In genomic region chr21:46634427-46634826, GRCh38 we compare ENCODE assay signal across 1 cellular context.
A peak's percentile ranks its signal among the peaks of the same experiment; 100 is the strongest.
TF ChIP-seq lines count a peak whose summit lies in the region.

No MANE protein-coding gene starts in this region.

TF ChIP-seq in HEK293, 187 proteins besides CTCF, POLR2A, EP300 and RAD21 (continued from another document):
- TF ChIP-seq ZBTB44 (tag by site-specific recombination; IDR thresholded peaks at IDR 0.05) (no peak), ZBTB11 (tag by site-specific recombination; conservative IDR thresholded peaks at IDR 0.05; ENCODE audit: low read depth) (no peak), ZNF704 (tag by site-specific recombination; IDR thresholded peaks at IDR 0.05) (no peak), PRDM10 (tag by site-specific recombination; IDR thresholded peaks at IDR 0.05) (peak; percentile 82)
